In genomic region chr1:178847919-178848318, GRCh38 we compare ENCODE assay signal across 3 cellular contexts. TPM values are rescaled to one million over a fixed set of nuclear protein-coding genes. Genes with fewer than 3 reads are reported as not detected.
"Had no signal": no experiment of that assay in that cellular context is flagged by ENCODE, and none has a peak within 500 bp of the region (broad histone marks: within the 10 kb centered on the region; RNA-seq: fewer than 3 reads in every experiment).

No MANE protein-coding gene starts in this region.

RNA-seq across cellular contexts. Expression of gene ANGPTL1, which starts 23.0 kb away (rescaled TPM):
- total RNA-seq: MCF 10A, OCI-LY7 had no signal
- polyA plus RNA-seq: SK-N-SH had no signal
